In the genomic region with DNA sequence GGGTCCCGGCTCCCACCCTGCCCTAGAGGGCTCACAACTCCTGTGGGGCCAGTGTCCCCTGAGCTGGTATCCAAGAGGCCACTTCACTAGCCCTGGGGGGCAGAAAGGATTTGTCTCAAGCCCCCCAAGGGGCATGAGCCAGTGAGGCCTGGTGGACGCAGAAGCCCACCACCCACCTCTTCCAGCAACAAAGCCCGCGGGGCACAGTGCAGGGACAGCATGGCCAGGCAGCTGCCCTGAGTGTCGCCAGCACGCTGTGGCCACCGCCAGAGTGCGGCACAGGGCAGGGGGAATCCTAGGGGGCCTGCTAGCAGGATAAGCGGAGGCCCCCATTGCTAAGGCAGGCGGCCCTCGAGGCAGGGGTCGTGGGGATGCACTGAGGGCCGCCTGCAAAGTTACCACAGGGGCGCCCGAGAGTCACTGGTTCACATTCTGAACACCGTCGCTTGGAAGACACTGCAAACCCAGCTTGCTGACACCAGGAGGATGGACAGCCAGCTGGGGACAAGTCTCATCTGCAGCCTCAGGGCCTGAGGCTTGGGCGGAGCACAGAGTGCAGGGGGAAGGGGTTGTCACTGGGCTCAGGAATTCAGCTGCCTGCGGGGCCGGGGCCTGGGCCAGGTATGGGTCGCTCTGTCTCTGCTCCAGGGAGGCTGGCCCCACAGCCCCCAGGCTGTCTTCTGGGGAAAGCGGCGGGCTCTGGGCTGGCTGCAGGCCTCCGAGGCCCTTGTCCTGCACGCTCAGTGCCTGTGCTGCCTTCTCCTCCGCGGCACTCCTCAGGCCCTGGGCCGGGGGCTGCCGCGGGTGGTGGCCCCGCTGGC, we compare ENCODE assay signal across 16 cellular contexts. TPM values are rescaled to one million over a fixed set of nuclear protein-coding genes. Genes with fewer than 3 reads are reported as not detected.
DNase-seq lines count a peak whose midpoint lies in the region; ATAC-seq and TF ChIP-seq lines count a peak whose summit lies in the region.
"Had no signal": no experiment of that assay in that cellular context is flagged by ENCODE, and none has a peak within 500 bp of the region (broad histone marks: within the 10 kb centered on the region; RNA-seq: fewer than 3 reads in every experiment).

No MANE protein-coding gene starts in this region.

- 92 to 93% methylated on average over 17 to 31 of the region's 31 CpGs for WGBS in endodermal cell (ENCODE audit: insufficient coverage in 1 of 2, insufficient read length in 1 of 2), 2 experiments

- H3K4me3 ChIP-seq in breast epithelium (no peak overlapping the region), endodermal cell (ENCODE audit: low read length) (no peak overlapping the region), lower lobe of right lung (no peak overlapping the region), upper lobe of right lung (no peak overlapping the region), gastrocnemius medialis (no peak overlapping the region)
- H3K4me3 ChIP-seq: A549, esophagus muscularis mucosa had no signal

- H3K4me3 Mint-ChIP-seq in MCF 10A (ENCODE audit: unreplicated experiment) (no peak overlapping the region), endodermal cell (no peak overlapping the region)
- H3K4me3 Mint-ChIP-seq: CD4-positive, alpha-beta T cell had no signal

- intact Hi-C loops in breast epithelium (cut with DNase I; ENCODE audit: low total_unique reads) (no loop called here), MCF 10A (cut with micrococcal nuclease) (no loop called here), lower lobe of right lung (cut with DNase I) (no loop called here), upper lobe of right lung (cut with DNase I) (no loop called here), gastrocnemius medialis (cut with DNase I; ENCODE audit: low total_unique reads) (no loop called here)

- POLR2A ChIA-PET in MCF 10A (lab: Yijun Ruan, JAX), result interaction anchor here (0.6 kb wide), 1 partner anchor 18 kb away, joined by 3 read pairs; no protein-coding TSS in a partner anchor

- peaks cover 6 to 10% of the 10 kb centered on the region in 2 donors for H3K9me3 ChIP-seq in breast epithelium
- H3K9me3 ChIP-seq in endodermal cell (ENCODE audit: control insufficient read depth, low read length), result peaks cover 27% of the 10 kb centered on the region
- H3K9me3 ChIP-seq in lower lobe of right lung, result peaks cover 24% of the 10 kb centered on the region
- H3K9me3 ChIP-seq in upper lobe of right lung, result peaks cover 7% of the 10 kb centered on the region
- H3K9me3 ChIP-seq in gastrocnemius medialis, result peaks cover 0 to 22% (median 6%) of the 10 kb centered on the region in 3 donors

- H3K27me3 Mint-ChIP-seq in MCF 10A (ENCODE audit: insufficient read depth, unreplicated experiment) (no peaks in the 10 kb centered on the region), endodermal cell (ENCODE audit: insufficient read depth) (peaks cover 2% of the 10 kb centered on the region)
- H3K27me3 Mint-ChIP-seq: CD4-positive, alpha-beta T cell had no signal

- peaks cover 28% of the 10 kb centered on the region for H3K9me3 Mint-ChIP-seq in MCF 10A (ENCODE audit: unreplicated experiment)
- peaks cover 27% of the 10 kb centered on the region for H3K9me3 Mint-ChIP-seq in endodermal cell

- H3K9ac ChIP-seq in endodermal cell (ENCODE audit: extremely low read depth, low read length, poor library complexity, severe bottlenecking), result no peak overlapping the region

- in situ Hi-C loops in gastrocnemius medialis (cut with MboI; ENCODE audit: low sequenced_read_pairs in 4 of 4), result no loop called here

- CTCF ChIA-PET in MCF 10A (lab: Yijun Ruan, JAX), result interaction anchor here (1.0 kb wide), 1 partner anchor 10 kb away, joined by 3 read pairs; no protein-coding TSS in a partner anchor

- no peaks in the 10 kb centered on the region for H3K27me3 ChIP-seq in breast epithelium
- no peaks in the 10 kb centered on the region for H3K27me3 ChIP-seq in endodermal cell (ENCODE audit: control insufficient read depth, insufficient read depth, low read length, poor library complexity, severe bottlenecking)
- no peaks in the 10 kb centered on the region for H3K27me3 ChIP-seq in lower lobe of right lung (ENCODE audit: low read depth)
- no peaks in the 10 kb centered on the region for H3K27me3 ChIP-seq in upper lobe of right lung
- H3K27me3 ChIP-seq in gastrocnemius medialis, result no peaks in the 10 kb centered on the region
- H3K27me3 ChIP-seq: esophagus muscularis mucosa had no signal

- TF ChIP-seq POLR2A in breast epithelium (IDR thresholded peaks at IDR 0.05) (no peak), gastrocnemius medialis (IDR thresholded peaks at IDR 0.05) (no peak)

- H3K27ac ChIP-seq in breast epithelium (peak overlapping the region; percentile 45 to 59), endodermal cell (ENCODE audit: low read depth, low read length) (no peak overlapping the region), lower lobe of right lung (no peak overlapping the region), upper lobe of right lung (no peak overlapping the region), gastrocnemius medialis (no peak overlapping the region)
- H3K27ac ChIP-seq: A549, esophagus muscularis mucosa had no signal

- ATAC-seq in lower lobe of right lung (no peak), upper lobe of right lung (no peak), gastrocnemius medialis (no peak)
- ATAC-seq: A549 had no signal

- H3K36me3 ChIP-seq in breast epithelium, result no peaks in the 10 kb centered on the region
- peaks cover 22% of the 10 kb centered on the region for H3K36me3 ChIP-seq in endodermal cell (ENCODE audit: control insufficient read depth, insufficient read depth, low read length)
- peaks cover 30% of the 10 kb centered on the region for H3K36me3 ChIP-seq in lower lobe of right lung
- H3K36me3 ChIP-seq in upper lobe of right lung, result peaks cover 7% of the 10 kb centered on the region
- H3K36me3 ChIP-seq in gastrocnemius medialis, result no peaks in the 10 kb centered on the region

- peak in 1 of 3 donors; percentile 30 for TF ChIP-seq CTCF in breast epithelium (IDR thresholded peaks at IDR 0.05)
- TF ChIP-seq CTCF in MCF 10A (IDR thresholded peaks at IDR 0.05; ENCODE audit: unreplicated experiment), result no peak
- TF ChIP-seq CTCF in endodermal cell (conservative IDR thresholded peaks at IDR 0.05), result peak; percentile 53
- TF ChIP-seq CTCF in lower lobe of right lung (IDR thresholded peaks at IDR 0.05), result no peak
- TF ChIP-seq CTCF in upper lobe of right lung (IDR thresholded peaks at IDR 0.05), result no peak
- TF ChIP-seq CTCF in gastrocnemius medialis (IDR thresholded peaks at IDR 0.05 in 4 of 5, conservative IDR thresholded peaks at IDR 0.05 in 1 of 5), result no peak

- DNase-seq in breast epithelium (ENCODE audit: low spot score in 2 of 2), result no peak
- no peak for DNase-seq in MCF 10A (ENCODE audit: unreplicated experiment)
- peak; percentile 82 for DNase-seq in endodermal cell
- peak; percentile 39 for DNase-seq in lower lobe of right lung
- peak; percentile 60 for DNase-seq in upper lobe of right lung
- DNase-seq in iPS-NIHi11 (ENCODE audit: low spot score), result no peak
- DNase-seq in gastrocnemius medialis, result no peak
- no peak for DNase-seq in NK-92 (lab: John Stamatoyannopoulos, UW; ENCODE audit: unreplicated experiment)
- DNase-seq: activated CD4-positive, alpha-beta T cell treated with anti-CD3 and anti-CD28 coated beads for 4 hours; activated CD8-positive, alpha-beta memory T cell treated with anti-CD3 and anti-CD28 coated beads, Interleukin-2, amount 50 U/mL, for 4 hours; activated effector memory CD4-positive, alpha-beta T cell treated with anti-CD3 and anti-CD28 coated beads, Interleukin-2, amount 50 U/mL, for 16 hours; amygdala; CD4-positive, alpha-beta T cell; NCI-H774 had no signal

- BruUV-seq in MCF 10A (replicated peaks; lab: Mats Ljungman, UMichigan), result no TSS peak

- peaks cover 14% of the 10 kb centered on the region for H3K36me3 Mint-ChIP-seq in MCF 10A (ENCODE audit: insufficient read depth, unreplicated experiment)
- H3K36me3 Mint-ChIP-seq in endodermal cell (ENCODE audit: low read depth), result peaks cover 44% of the 10 kb centered on the region

- no peaks in the 10 kb centered on the region for H3K4me1 Mint-ChIP-seq in MCF 10A (ENCODE audit: insufficient read depth, unreplicated experiment)
- no peaks in the 10 kb centered on the region for H3K4me1 Mint-ChIP-seq in endodermal cell

- no peak overlapping the region for H3K27ac Mint-ChIP-seq in MCF 10A (ENCODE audit: low read depth, unreplicated experiment)
- H3K27ac Mint-ChIP-seq in endodermal cell, result no peak overlapping the region
- H3K27ac Mint-ChIP-seq: CD4-positive, alpha-beta T cell had no signal

- H3K4me1 ChIP-seq in breast epithelium, result peaks cover 0 to 20% of the 10 kb centered on the region in 2 donors
- no peaks in the 10 kb centered on the region for H3K4me1 ChIP-seq in endodermal cell (ENCODE audit: control insufficient read depth, insufficient read depth, low read length)
- peaks cover 10% of the 10 kb centered on the region for H3K4me1 ChIP-seq in lower lobe of right lung
- H3K4me1 ChIP-seq in upper lobe of right lung, result peaks cover 5% of the 10 kb centered on the region
- no peaks in the 10 kb centered on the region for H3K4me1 ChIP-seq in gastrocnemius medialis
- H3K4me1 ChIP-seq: A549, esophagus muscularis mucosa had no signal

RNA-seq across cellular contexts. Expression of a gene that starts 26.8 kb away (rescaled TPM):
- total RNA-seq in breast epithelium (1 to 10 TPM; 5.6 to 6.7 (median 6.6) TPM), MCF 10A (2022) (16.0 and 25.4 TPM in 2 replicates), endodermal cell (10 to 100 TPM; 28.8 to 29.4 TPM), lower lobe of right lung (50.7 TPM), upper lobe of right lung (39.3 TPM), gastrocnemius medialis (1 to 10 TPM; 1.8 to 9.6 (median 2.1) TPM)
- 19.9 TPM for polyA plus RNA-seq in endodermal cell (2013, experiment 1 of 2)
- polyA plus RNA-seq in endodermal cell (2013, experiment 2 of 2), result 16.4 TPM

Comparison
In these comparisons a context has a peak if more than half of its experiments do, and no peak if none do; other contexts are left out.
1. DNase-seq: peak in endodermal cell (single experiment), lower lobe of right lung (single experiment) and upper lobe of right lung (single experiment); none in breast epithelium (0 of 2), MCF 10A (single experiment), iPS-NIHi11 (single experiment), gastrocnemius medialis (0 of 2) and NK-92 (single experiment).
2. H3K27ac ChIP-seq: peak in breast epithelium (2 of 2); none in endodermal cell (single experiment), lower lobe of right lung (single experiment), upper lobe of right lung (single experiment) and gastrocnemius medialis (0 of 4).